9 cellular contexts compared by ENCODE assay signal in genomic region chr1:15430787-15431570, GRCh38. TPM values are rescaled to one million over a fixed set of nuclear protein-coding genes. Genes with fewer than 3 reads are reported as not detected.
DNase-seq lines count a peak whose midpoint lies in the region; ATAC-seq and TF ChIP-seq lines count a peak whose summit lies in the region.
"Had no signal": no experiment of that assay in that cellular context is flagged by ENCODE, and none has a peak within 500 bp of the region (broad histone marks: within the 10 kb centered on the region; RNA-seq: fewer than 3 reads in every experiment).

No MANE protein-coding gene starts in this region.

- H3K27me3 ChIP-seq in BE2C (no peaks in the 10 kb centered on the region), RWPE2 (ENCODE audit: insufficient read depth, poor library complexity, severe bottlenecking) (no peaks in the 10 kb centered on the region)

- H3K36me3 ChIP-seq in BE2C, result no peaks in the 10 kb centered on the region
- peaks cover 37% of the 10 kb centered on the region for H3K36me3 ChIP-seq in RWPE2 (ENCODE audit: low read depth)

- intact Hi-C loops in cardiac septum (cut with DNase I), result loop anchor here (1.0 to 5.0 kb wide), 2 partner anchors 108 to 304 kb away; no protein-coding TSS in a partner anchor

- H3K27ac ChIP-seq in RWPE2 (ENCODE audit: poor library complexity, severe bottlenecking), result no peak overlapping the region

- no peaks in the 10 kb centered on the region for H3K9me3 ChIP-seq in BE2C
- H3K9me3 ChIP-seq in RWPE2 (ENCODE audit: severe bottlenecking), result no peaks in the 10 kb centered on the region

- H3K4me3 ChIP-seq in BE2C (ENCODE audit: low read depth, low read length) (no peak overlapping the region), RWPE2 (ENCODE audit: severe bottlenecking) (no peak overlapping the region)

- ATAC-seq in GM21515 (IDR thresholded peaks at IDR 0.05; ENCODE audit: unreplicated experiment) (peak; percentile 61), RWPE2 (ENCODE audit: low read depth) (peak; percentile 31), HG03159 (IDR thresholded peaks at IDR 0.05; ENCODE audit: unreplicated experiment) (no peak), HG02571 (IDR thresholded peaks at IDR 0.05; ENCODE audit: unreplicated experiment) (no peak)

- TF ChIP-seq CTCF in BE2C (IDR thresholded peaks at IDR 0.05; ENCODE audit: low read depth, low read length) (peak; percentile 73), RWPE2 (IDR thresholded peaks at IDR 0.05; ENCODE audit: poor library complexity, severe bottlenecking) (peak; percentile 82)

- DNase-seq in BE2C (peak; percentile 61), RWPE2 (ENCODE audit: low spot score) (no peak), cardiac septum (ENCODE audit: low spot score) (peak; percentile 88), retina (peak; percentile 94)
- DNase-seq in activated naive CD4-positive, alpha-beta T cell treated with anti-CD3 and anti-CD28 coated beads, Interleukin-2, amount 50 U/mL, for 16 hours, result peak; percentile 74

- H3K4me1 ChIP-seq in BE2C (no peaks in the 10 kb centered on the region), RWPE2 (ENCODE audit: insufficient read depth, poor library complexity, severe bottlenecking) (peaks cover 15% of the 10 kb centered on the region)

RNA-seq across cellular contexts. Expression of gene CTRC, which starts 7.3 kb away (rescaled TPM):
- polyA plus RNA-seq in BE2C (2012; ENCODE audit: insufficient read depth, insufficient read length, low read depth), result not detected
- total RNA-seq in cardiac septum, result not detected
- total RNA-seq: temporal lobe had no signal

RNA-seq across cellular contexts. Expression of gene EFHD2, which starts 21.3 kb away (rescaled TPM):
- 8.8 TPM for polyA plus RNA-seq in BE2C (2012; ENCODE audit: insufficient read depth, insufficient read length, low read depth)
- 14.3 TPM for total RNA-seq in cardiac septum

RNA-seq across cellular contexts. Expression of gene CELA2A, which starts 25.6 kb away (rescaled TPM):
- polyA plus RNA-seq in BE2C (2012; ENCODE audit: insufficient read depth, insufficient read length, low read depth), result not detected
- total RNA-seq in cardiac septum, result not detected
- total RNA-seq: temporal lobe had no signal

RNA-seq across cellular contexts. Expression of gene CELA2B, which starts 44.9 kb away (rescaled TPM):
- not detected for polyA plus RNA-seq in BE2C (2012; ENCODE audit: insufficient read depth, insufficient read length, low read depth)
- total RNA-seq in cardiac septum, result not detected
- total RNA-seq: temporal lobe had no signal

Comparison
In these comparisons a context has a peak if more than half of its experiments do, and no peak if none do; other contexts are left out.
1. ATAC-seq: peak in GM21515 (single experiment) and RWPE2 (single experiment); none in HG03159 (single experiment) and HG02571 (single experiment).